In the genomic region with DNA sequence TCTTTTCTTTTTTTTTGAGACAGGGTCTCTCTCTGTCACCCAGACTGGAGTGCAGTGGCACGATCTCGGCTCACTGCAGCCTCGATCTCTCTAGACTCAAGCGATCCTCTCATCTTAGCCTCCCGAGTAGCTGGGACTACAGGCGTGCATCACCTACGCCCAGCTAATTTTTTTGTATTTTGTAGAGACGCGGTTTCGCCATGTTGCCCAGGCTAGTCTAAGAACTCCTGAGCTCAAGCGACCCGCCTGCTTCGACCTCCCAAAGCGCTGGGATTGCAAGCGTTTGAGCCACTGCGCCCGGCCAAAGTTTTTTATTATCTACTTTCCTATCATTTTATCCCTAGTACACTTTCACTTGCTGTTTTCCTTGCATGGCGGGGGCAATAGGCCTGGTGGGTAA, we compare ENCODE assay signal across 10 cellular contexts. TPM values are rescaled to one million over a fixed set of nuclear protein-coding genes. Genes with fewer than 3 reads are reported as not detected.
DNase-seq lines count a peak whose midpoint lies in the region; ATAC-seq and TF ChIP-seq lines count a peak whose summit lies in the region.
"Had no signal": no experiment of that assay in that cellular context is flagged by ENCODE, and none has a peak within 500 bp of the region (broad histone marks: within the 10 kb centered on the region; RNA-seq: fewer than 3 reads in every experiment).

No MANE protein-coding gene starts in this region.

- DNase-seq in activated T-cell treated with anti-CD3 and anti-CD28 coated beads, Interleukin-2, amount 50 U/mL, for 72 hours, result no peak
- DNase-seq in activated T-cell treated with anti-CD3 and anti-CD28 coated beads, Interleukin-2, amount 50 U/mL, for 48 hours, result no peak
- no peak for DNase-seq in WTC11 (ENCODE audit: low spot score)
- no peak for DNase-seq in suprapubic skin (ENCODE audit: low spot score in 2 of 2)
- DNase-seq in OCI-M2 (lab: John Stamatoyannopoulos, UW; ENCODE audit: unreplicated experiment), result no peak
- DNase-seq: aorta had no signal

- POLR2A ChIA-PET in WTC11 (lab: Charles Lee), result interaction anchor here (1.4 kb wide), 1 partner anchor 8 kb away, joined by 3 read pairs; no protein-coding TSS in a partner anchor

- H3K9me3 Mint-ChIP-seq in activated T-cell treated with anti-CD3 and anti-CD28 coated beads, Interleukin-2, amount 50 U/mL, for 72 hours, result peaks cover 0 to 1% of the 10 kb centered on the region in 2 donors
- no peaks in the 10 kb centered on the region for H3K9me3 Mint-ChIP-seq in WTC11

- no peaks in the 10 kb centered on the region for H3K27me3 ChIP-seq in suprapubic skin

- H3K4me3 Mint-ChIP-seq in activated T-cell treated with anti-CD3 and anti-CD28 coated beads, Interleukin-2, amount 50 U/mL, for 72 hours, result peak overlapping the region; percentile 86 to 95
- H3K4me3 Mint-ChIP-seq in WTC11, result peak overlapping the region; percentile 88

- H3K4me3 ChIP-seq in iPS-11a (ENCODE audit: low read depth, low read length) (peak overlapping the region; percentile 85), suprapubic skin (peak overlapping the region; percentile 97)

- no peak for TF ChIP-seq CTCF in WTC11 (IDR thresholded peaks at IDR 0.05)
- TF ChIP-seq CTCF in suprapubic skin (IDR thresholded peaks at IDR 0.05), result no peak

- no peak for TF ChIP-seq POLR2A in suprapubic skin (IDR thresholded peaks at IDR 0.05)

- H3K4me1 Mint-ChIP-seq in activated T-cell treated with anti-CD3 and anti-CD28 coated beads, Interleukin-2, amount 50 U/mL, for 72 hours (ENCODE audit: low read depth), result peaks cover 50% of the 10 kb centered on the region
- peaks cover 27% of the 10 kb centered on the region for H3K4me1 Mint-ChIP-seq in WTC11

- no peaks in the 10 kb centered on the region for H3K27me3 Mint-ChIP-seq in activated T-cell treated with anti-CD3 and anti-CD28 coated beads, Interleukin-2, amount 50 U/mL, for 72 hours (ENCODE audit: low read depth)
- no peaks in the 10 kb centered on the region for H3K27me3 Mint-ChIP-seq in WTC11 (ENCODE audit: low read depth)

- no peaks in the 10 kb centered on the region for H3K9me3 ChIP-seq in suprapubic skin

- CTCF ChIA-PET in WTC11 (lab: Charles Lee), result interaction anchor here (0.6 to 2.5 kb wide), 5 partner anchors 14 to 1054 kb away, joined by 3 to 20 read pairs (median 3); no protein-coding TSS in a partner anchor

- ATAC-seq in activated T-cell treated with anti-CD3 and anti-CD28 coated beads, Interleukin-2, amount 50 U/mL, for 72 hours (replicated peaks in 1 of 2), result no peak
- ATAC-seq in WTC11 (no peak), GM18502 (IDR thresholded peaks at IDR 0.05; ENCODE audit: poor library complexity, unreplicated experiment) (no peak), HG02610 (IDR thresholded peaks at IDR 0.05; ENCODE audit: unreplicated experiment) (no peak)

- H3K36me3 Mint-ChIP-seq in activated T-cell treated with anti-CD3 and anti-CD28 coated beads, Interleukin-2, amount 50 U/mL, for 72 hours (ENCODE audit: insufficient read depth in 2 of 2), result peaks cover 9 to 39% of the 10 kb centered on the region in 2 donors
- H3K36me3 Mint-ChIP-seq in WTC11, result peaks cover 14% of the 10 kb centered on the region

- no peak for TF ChIP-seq EP300 in suprapubic skin (IDR thresholded peaks at IDR 0.05)

- no peak overlapping the region for H3K27ac ChIP-seq in suprapubic skin

- H3K36me3 ChIP-seq in suprapubic skin, result no peaks in the 10 kb centered on the region

- H3K4me1 ChIP-seq in suprapubic skin, result peaks cover 40% of the 10 kb centered on the region

- 92% methylated on average over 18 of the region's 18 CpGs for WGBS in suprapubic skin

- H3K27ac Mint-ChIP-seq in activated T-cell treated with anti-CD3 and anti-CD28 coated beads, Interleukin-2, amount 50 U/mL, for 72 hours, result peak overlapping the region; percentile 83
- no peak overlapping the region for H3K27ac Mint-ChIP-seq in WTC11

TF ChIP-seq in WTC11, 78 proteins besides CTCF, POLR2A, EP300 and RAD21:
- TF ChIP-seq FOXK1 (CRISPR knock-in tag; IDR thresholded peaks at IDR 0.05) (no peak), KAT7 (CRISPR knock-in tag; IDR thresholded peaks at IDR 0.05; ENCODE audit: borderline replicate concordance) (no peak), ZNF317 (CRISPR knock-in tag; IDR thresholded peaks at IDR 0.05; ENCODE audit: borderline replicate concordance, low read depth) (no peak), TP53 (CRISPR knock-in tag; IDR thresholded peaks at IDR 0.05) (no peak), ELF4 (CRISPR knock-in tag; IDR thresholded peaks at IDR 0.05; ENCODE audit: low read depth) (no peak)
- TF ChIP-seq, protein P1, sequence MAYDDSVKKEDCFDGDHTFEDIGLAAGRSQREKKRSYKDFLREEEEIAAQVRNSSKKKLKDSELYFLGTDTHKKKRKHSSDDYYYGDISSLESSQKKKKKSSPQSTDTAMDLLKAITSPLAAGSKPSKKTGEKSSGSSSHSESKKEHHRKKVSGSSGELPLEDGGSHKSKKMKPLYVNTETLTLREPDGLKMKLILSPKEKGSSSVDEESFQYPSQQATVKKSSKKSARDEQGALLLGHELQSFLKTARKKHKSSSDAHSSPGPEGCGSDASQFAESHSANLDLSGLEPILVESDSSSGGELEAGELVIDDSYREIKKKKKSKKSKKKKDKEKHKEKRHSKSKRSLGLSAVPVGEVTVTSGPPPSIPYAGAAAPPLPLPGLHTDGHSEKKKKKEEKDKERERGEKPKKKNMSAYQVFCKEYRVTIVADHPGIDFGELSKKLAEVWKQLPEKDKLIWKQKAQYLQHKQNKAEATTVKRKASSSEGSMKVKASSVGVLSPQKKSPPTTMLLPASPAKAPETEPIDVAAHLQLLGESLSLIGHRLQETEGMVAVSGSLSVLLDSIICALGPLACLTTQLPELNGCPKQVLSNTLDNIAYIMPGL (CRISPR knock-in tag; IDR thresholded peaks at IDR 0.05), result no peak
- TF ChIP-seq, protein P2, sequence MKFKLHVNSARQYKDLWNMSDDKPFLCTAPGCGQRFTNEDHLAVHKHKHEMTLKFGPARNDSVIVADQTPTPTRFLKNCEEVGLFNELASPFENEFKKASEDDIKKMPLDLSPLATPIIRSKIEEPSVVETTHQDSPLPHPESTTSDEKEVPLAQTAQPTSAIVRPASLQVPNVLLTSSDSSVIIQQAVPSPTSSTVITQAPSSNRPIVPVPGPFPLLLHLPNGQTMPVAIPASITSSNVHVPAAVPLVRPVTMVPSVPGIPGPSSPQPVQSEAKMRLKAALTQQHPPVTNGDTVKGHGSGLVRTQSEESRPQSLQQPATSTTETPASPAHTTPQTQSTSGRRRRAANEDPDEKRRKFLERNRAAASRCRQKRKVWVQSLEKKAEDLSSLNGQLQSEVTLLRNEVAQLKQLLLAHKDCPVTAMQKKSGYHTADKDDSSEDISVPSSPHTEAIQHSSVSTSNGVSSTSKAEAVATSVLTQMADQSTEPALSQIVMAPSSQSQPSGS (CRISPR knock-in tag; IDR thresholded peaks at IDR 0.05; ENCODE audit: borderline replicate concordance, low read depth), result no peak
- TF ChIP-seq, protein P3, sequence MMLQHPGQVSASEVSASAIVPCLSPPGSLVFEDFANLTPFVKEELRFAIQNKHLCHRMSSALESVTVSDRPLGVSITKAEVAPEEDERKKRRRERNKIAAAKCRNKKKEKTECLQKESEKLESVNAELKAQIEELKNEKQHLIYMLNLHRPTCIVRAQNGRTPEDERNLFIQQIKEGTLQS (CRISPR knock-in tag; conservative IDR thresholded peaks at IDR 0.05), result no peak
- TF ChIP-seq, protein P4, sequence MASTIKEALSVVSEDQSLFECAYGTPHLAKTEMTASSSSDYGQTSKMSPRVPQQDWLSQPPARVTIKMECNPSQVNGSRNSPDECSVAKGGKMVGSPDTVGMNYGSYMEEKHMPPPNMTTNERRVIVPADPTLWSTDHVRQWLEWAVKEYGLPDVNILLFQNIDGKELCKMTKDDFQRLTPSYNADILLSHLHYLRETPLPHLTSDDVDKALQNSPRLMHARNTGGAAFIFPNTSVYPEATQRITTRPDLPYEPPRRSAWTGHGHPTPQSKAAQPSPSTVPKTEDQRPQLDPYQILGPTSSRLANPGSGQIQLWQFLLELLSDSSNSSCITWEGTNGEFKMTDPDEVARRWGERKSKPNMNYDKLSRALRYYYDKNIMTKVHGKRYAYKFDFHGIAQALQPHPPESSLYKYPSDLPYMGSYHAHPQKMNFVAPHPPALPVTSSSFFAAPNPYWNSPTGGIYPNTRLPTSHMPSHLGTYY (CRISPR knock-in tag; IDR thresholded peaks at IDR 0.05), result no peak
- TF ChIP-seq, protein P5, sequence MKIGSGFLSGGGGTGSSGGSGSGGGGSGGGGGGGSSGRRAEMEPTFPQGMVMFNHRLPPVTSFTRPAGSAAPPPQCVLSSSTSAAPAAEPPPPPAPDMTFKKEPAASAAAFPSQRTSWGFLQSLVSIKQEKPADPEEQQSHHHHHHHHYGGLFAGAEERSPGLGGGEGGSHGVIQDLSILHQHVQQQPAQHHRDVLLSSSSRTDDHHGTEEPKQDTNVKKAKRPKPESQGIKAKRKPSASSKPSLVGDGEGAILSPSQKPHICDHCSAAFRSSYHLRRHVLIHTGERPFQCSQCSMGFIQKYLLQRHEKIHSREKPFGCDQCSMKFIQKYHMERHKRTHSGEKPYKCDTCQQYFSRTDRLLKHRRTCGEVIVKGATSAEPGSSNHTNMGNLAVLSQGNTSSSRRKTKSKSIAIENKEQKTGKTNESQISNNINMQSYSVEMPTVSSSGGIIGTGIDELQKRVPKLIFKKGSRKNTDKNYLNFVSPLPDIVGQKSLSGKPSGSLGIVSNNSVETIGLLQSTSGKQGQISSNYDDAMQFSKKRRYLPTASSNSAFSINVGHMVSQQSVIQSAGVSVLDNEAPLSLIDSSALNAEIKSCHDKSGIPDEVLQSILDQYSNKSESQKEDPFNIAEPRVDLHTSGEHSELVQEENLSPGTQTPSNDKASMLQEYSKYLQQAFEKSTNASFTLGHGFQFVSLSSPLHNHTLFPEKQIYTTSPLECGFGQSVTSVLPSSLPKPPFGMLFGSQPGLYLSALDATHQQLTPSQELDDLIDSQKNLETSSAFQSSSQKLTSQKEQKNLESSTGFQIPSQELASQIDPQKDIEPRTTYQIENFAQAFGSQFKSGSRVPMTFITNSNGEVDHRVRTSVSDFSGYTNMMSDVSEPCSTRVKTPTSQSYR (CRISPR knock-in tag; IDR thresholded peaks at IDR 0.05), result no peak
- TF ChIP-seq, protein P6, sequence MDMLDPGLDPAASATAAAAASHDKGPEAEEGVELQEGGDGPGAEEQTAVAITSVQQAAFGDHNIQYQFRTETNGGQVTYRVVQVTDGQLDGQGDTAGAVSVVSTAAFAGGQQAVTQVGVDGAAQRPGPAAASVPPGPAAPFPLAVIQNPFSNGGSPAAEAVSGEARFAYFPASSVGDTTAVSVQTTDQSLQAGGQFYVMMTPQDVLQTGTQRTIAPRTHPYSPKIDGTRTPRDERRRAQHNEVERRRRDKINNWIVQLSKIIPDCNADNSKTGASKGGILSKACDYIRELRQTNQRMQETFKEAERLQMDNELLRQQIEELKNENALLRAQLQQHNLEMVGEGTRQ (CRISPR knock-in tag; IDR thresholded peaks at IDR 0.05), result no peak
TF ChIP-seq in WTC11: peak in this region for 0.

RNA-seq across cellular contexts. Expression of a gene that starts 1.4 kb away (rescaled TPM):
- total RNA-seq in activated T-cell treated with anti-CD3 and anti-CD28 coated beads, Interleukin-2, amount 50 U/mL, for 72 hours, result 10 to 100 TPM; 88.4 to 98.6 TPM
- total RNA-seq in WTC11 (2021) (71.5 to 81.5 TPM (median 79.0 TPM) in 3 replicates), suprapubic skin (10 to 100 TPM; 49.4 to 81.9 (median 56.3) TPM)

RNA-seq across cellular contexts. Expression of a gene that starts 54.6 kb away (rescaled TPM):
- not detected for total RNA-seq in activated T-cell treated with anti-CD3 and anti-CD28 coated beads, Interleukin-2, amount 50 U/mL, for 72 hours
- total RNA-seq in WTC11 (2021) (not detected in 3 replicates), suprapubic skin (not detected)
- total RNA-seq: aorta, mononuclear cell had no signal
